19 cellular contexts compared by ENCODE assay signal in the genomic region with DNA sequence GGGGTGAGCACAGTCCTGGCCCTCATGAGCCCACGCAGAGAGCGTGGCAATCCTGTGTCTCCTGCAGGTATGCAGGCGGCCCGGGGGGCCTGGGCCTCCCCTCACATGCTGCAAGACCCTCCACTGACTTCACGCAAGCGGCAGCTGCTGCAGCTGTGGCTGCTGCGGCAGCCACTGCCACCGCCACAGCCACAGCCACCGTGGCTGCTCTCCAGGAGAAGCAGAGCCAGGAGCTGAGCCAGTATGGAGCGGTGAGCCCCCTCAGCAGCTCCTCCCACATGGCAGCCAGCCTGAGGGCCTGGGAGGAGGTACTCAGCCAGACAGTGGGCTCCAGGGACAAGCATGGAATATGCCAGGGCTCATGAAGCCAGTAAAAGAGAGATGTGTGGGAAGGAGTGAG. TPM values are rescaled to one million over a fixed set of nuclear protein-coding genes. Genes with fewer than 3 reads are reported as not detected.
DNase-seq lines count a peak whose midpoint lies in the region; ATAC-seq and TF ChIP-seq lines count a peak whose summit lies in the region.
"Had no signal": no experiment of that assay in that cellular context is flagged by ENCODE, and none has a peak within 500 bp of the region (broad histone marks: within the 10 kb centered on the region; RNA-seq: fewer than 3 reads in every experiment).

No MANE protein-coding gene starts in this region.

- TF ChIP-seq CTCF in breast epithelium (IDR thresholded peaks at IDR 0.05): no peak

- peaks cover 9 to 18% of the 10 kb centered on the region in 2 donors for H3K4me1 ChIP-seq in breast epithelium
- H3K4me1 ChIP-seq: right lobe of liver had no signal

- H3K4me3 ChIP-seq in breast epithelium: no peak overlapping the region
- H3K4me3 ChIP-seq: PC-9, right lobe of liver, SK-N-MC, uterus had no signal

- DNase-seq in D341Med (ENCODE audit: low spot score): peak; percentile 39
- peak; percentile 48 for DNase-seq in NCI-H2029 treated with DMSO at 0.1 percent for 48 hours (lab: John Stamatoyannopoulos, UW)
- DNase-seq in left cardiac atrium: peak; percentile 71
- DNase-seq in sciatic nerve (ENCODE audit: low spot score): no peak
- no peak for DNase-seq in breast epithelium (ENCODE audit: low spot score in 2 of 2)
- DNase-seq in activated CD8-positive, alpha-beta memory T cell treated with anti-CD3 and anti-CD28 coated beads, Interleukin-2, amount 50 U/mL, for 4 hours: no peak
- no peak for DNase-seq in activated naive CD4-positive, alpha-beta T cell treated with anti-CD3 and anti-CD28 coated beads, Interleukin-2, amount 50 U/mL, for 16 hours
- DNase-seq: activated CD4-positive, CD25-positive, alpha-beta regulatory T cell treated with anti-CD3 and anti-CD28 coated beads, Interleukin-2, amount 50 U/mL, for 72 hours; activated naive CD8-positive, alpha-beta T cell treated with anti-CD3 and anti-CD28 coated beads, Interleukin-2, amount 50 U/mL, for 24 hours; NCI-H2107; NCI-H69; PC-9; right lobe of liver; stimulated activated CD4-positive, alpha-beta T cell treated with anti-CD3 and anti-CD28 coated beads, Interleukin-2, amount 100 ng/mL, for 24 hours; stimulated activated naive CD8-positive, alpha-beta T cell treated with anti-CD3 and anti-CD28 coated beads, Interleukin-15, amount 100 ng/mL, for 72 hours had no signal

- no peaks in the 10 kb centered on the region for H3K36me3 ChIP-seq in breast epithelium
- H3K36me3 ChIP-seq: uterus had no signal

- ATAC-seq in left cardiac atrium (peak; percentile 69 to 87), sciatic nerve (peak; percentile 32)
- ATAC-seq: activated naive CD8-positive, alpha-beta T cell treated with anti-CD3 and anti-CD28 coated beads, Interleukin-2, amount 50 U/mL, for 24 hours; activated T-helper 17 cell treated with anti-CD3 and anti-CD28 coated beads, Interleukin-2, amount 50 U/mL, for 72 hours; right lobe of liver; stimulated activated naive CD8-positive, alpha-beta T cell treated with anti-CD3 and anti-CD28 coated beads, Interleukin-15, amount 100 ng/mL, for 72 hours had no signal

- TF ChIP-seq POLR2A in breast epithelium (IDR thresholded peaks at IDR 0.05): no peak

- H3K27me3 ChIP-seq in breast epithelium: no peaks in the 10 kb centered on the region
- H3K27me3 ChIP-seq: right lobe of liver, uterus had no signal

- intact Hi-C loops in left cardiac atrium (cut with DNase I): no loop called here
- intact Hi-C loops in sciatic nerve (cut with DNase I): no loop called here
- intact Hi-C loops in breast epithelium (cut with DNase I; ENCODE audit: low total_unique reads): no loop called here

- H3K9me3 ChIP-seq in breast epithelium: no peaks in the 10 kb centered on the region
- H3K9me3 ChIP-seq: right lobe of liver, uterus had no signal

- H3K27ac ChIP-seq in breast epithelium: no peak overlapping the region
- H3K27ac ChIP-seq: HL-60, PC-9, right lobe of liver, SK-N-MC, uterus had no signal

RNA-seq across cellular contexts. Expression of a gene that starts 8.7 kb away (rescaled TPM):
- total RNA-seq in left cardiac atrium (10 to 100 TPM; 43.3 to 48.1 TPM), sciatic nerve (92.7 TPM), breast epithelium (10 to 100 TPM; 12.5 to 30.1 (median 23.6) TPM)

RNA-seq across cellular contexts. Expression of a gene that starts 39.2 kb away (rescaled TPM):
- total RNA-seq in left cardiac atrium (100 to 1,000 TPM; 637 to 672 TPM), sciatic nerve (637 TPM), breast epithelium (1,000 to 10,000 TPM; 1,127 to 1,313 (median 1,259) TPM)

Comparison
In these comparisons a context has a peak if more than half of its experiments do, and no peak if none do; other contexts are left out.
1. DNase-seq: peak in D341Med (single experiment), NCI-H2029 treated with DMSO at 0.1 percent for 48 hours (single experiment) and left cardiac atrium (single experiment); none in sciatic nerve (single experiment), breast epithelium (0 of 2), activated CD8-positive, alpha-beta memory T cell treated with anti-CD3 and anti-CD28 coated beads, Interleukin-2, amount 50 U/mL, for 4 hours (single experiment) and activated naive CD4-positive, alpha-beta T cell treated with anti-CD3 and anti-CD28 coated beads, Interleukin-2, amount 50 U/mL, for 16 hours (single experiment).